31 cellular contexts compared by ENCODE assay signal in genomic region chr12:55875704-55876103, GRCh38. TPM values are rescaled to one million over a fixed set of nuclear protein-coding genes. Genes with fewer than 3 reads are reported as not detected.
"Had no signal": no experiment of that assay in that cellular context is flagged by ENCODE, and none has a peak within 500 bp of the region (broad histone marks: within the 10 kb centered on the region; RNA-seq: fewer than 3 reads in every experiment).

No MANE protein-coding gene starts in this region.

- H2AFZ ChIP-seq: hepatocyte had no signal

- H3K4me3 ChIP-seq: adrenal gland, ascending aorta, gastroesophageal sphincter, hepatocyte, prostate gland, sigmoid colon, tibial nerve, uterus had no signal

- H3K27me3 ChIP-seq: adrenal gland, ascending aorta, brain microvascular endothelial cell, gastroesophageal sphincter, hepatocyte, sigmoid colon, tibial nerve, uterus had no signal

- H3K27me3 Mint-ChIP-seq: activated CD4-positive, alpha-beta T cell treated with anti-CD3 and anti-CD28 coated beads for 36 hours; activated naive CD8-positive, alpha-beta T cell treated with anti-CD3 and anti-CD28 coated beads for 36 hours; naive thymus-derived CD8-positive, alpha-beta T cell; stimulated activated memory B cell treated with anti-CD40 and anti-IgM and Interleukin-4, amounts not matched to agents 10 μg/mL and 1 μg/mL and 100 μg/mL, for 72 hours; stimulated activated naive CD8-positive, alpha-beta T cell treated with anti-CD3 and anti-CD28 coated beads, Interleukin-15, amount 100 ng/mL, for 72 hours had no signal

- DNase-seq: activated CD4-positive, alpha-beta T cell treated with anti-CD3 and anti-CD28 coated beads for 36 hours; activated CD4-positive, CD25-positive, alpha-beta regulatory T cell; activated effector memory CD4-positive, alpha-beta T cell treated with anti-CD3 and anti-CD28 coated beads, Interleukin-2, amount 50 U/mL, for 16 hours; activated naive CD4-positive, alpha-beta T cell treated with anti-CD3 and anti-CD28 coated beads for 36 hours; activated naive CD8-positive, alpha-beta T cell treated with anti-CD3 and anti-CD28 coated beads for 36 hours; activated T-cell treated with anti-CD3 and anti-CD28 coated beads, Interleukin-2, amount 50 U/mL, for 1 hour; adrenal gland; brain microvascular endothelial cell; cortex of kidney; left cardiac atrium; left ventricle myocardium superior; mammary epithelial cell; naive thymus-derived CD8-positive, alpha-beta T cell; retina; sigmoid colon; small intestine; stimulated activated CD4-positive, alpha-beta T cell treated with anti-CD3 and anti-CD28 coated beads, Interleukin-1b, Interleukin-23, amount 100 ng/mL, for 48 hours; stimulated activated CD4-positive, alpha-beta T cell treated with anti-CD3 and anti-CD28 coated beads, Interleukin-4, amount 100 ng/mL, for 4 hours; stimulated activated CD8-positive, alpha-beta memory T cell treated with anti-CD3 and anti-CD28 coated beads, Interleukin-4, amount 100 ng/mL, for 48 hours; stimulated activated naive CD8-positive, alpha-beta T cell treated with anti-CD3 and anti-CD28 coated beads, Interleukin-15, amount 100 ng/mL, for 72 hours; substantia nigra; T-helper 2 cell; uterus had no signal

- H3K9me3 ChIP-seq: adrenal gland, prostate gland, uterus had no signal

- H3K36me3 ChIP-seq: adrenal gland, ascending aorta, brain microvascular endothelial cell, gastroesophageal sphincter, prostate gland, sigmoid colon, tibial nerve, uterus had no signal

- H3K27ac Mint-ChIP-seq: activated CD4-positive, alpha-beta T cell treated with anti-CD3 and anti-CD28 coated beads for 36 hours; activated naive CD4-positive, alpha-beta T cell treated with anti-CD3 and anti-CD28 coated beads for 36 hours; activated naive CD8-positive, alpha-beta T cell treated with anti-CD3 and anti-CD28 coated beads for 36 hours; activated T-helper 1 cell treated with anti-CD3 and anti-CD28 coated beads, Interleukin-12 subunit alpha, Interleukin-12 subunit beta, Interleukin-2, Interleukin-4 antibody, amounts not matched to agents 30 ng/mL and 10 ng/mL and 1 ng/mL, durations not matched to agents 14 hours and 24 hours and 36 hours; stimulated activated memory B cell treated with anti-CD40 and anti-IgM and Interleukin-4, amounts not matched to agents 10 μg/mL and 1 μg/mL and 100 μg/mL, for 72 hours had no signal

- H3K79me2 ChIP-seq: hepatocyte had no signal

- H3K27ac ChIP-seq: adrenal gland, ascending aorta, brain microvascular endothelial cell, gastroesophageal sphincter, hepatocyte, prostate gland, sigmoid colon, uterus had no signal

- H3K4me1 Mint-ChIP-seq: stimulated activated memory B cell treated with anti-CD40 and anti-IgM and Interleukin-4, amounts not matched to agents 10 μg/mL and 1 μg/mL and 100 μg/mL, for 72 hours had no signal

- H3K4me3 Mint-ChIP-seq: activated CD4-positive, alpha-beta T cell treated with anti-CD3 and anti-CD28 coated beads for 36 hours; activated naive CD4-positive, alpha-beta T cell treated with anti-CD3 and anti-CD28 coated beads for 36 hours; activated naive CD8-positive, alpha-beta T cell treated with anti-CD3 and anti-CD28 coated beads for 36 hours; activated T-helper 1 cell treated with anti-CD3 and anti-CD28 coated beads, Interleukin-12 subunit alpha, Interleukin-12 subunit beta, Interleukin-2, Interleukin-4 antibody, amounts not matched to agents 30 ng/mL and 10 ng/mL and 1 ng/mL, durations not matched to agents 14 hours and 24 hours and 36 hours; naive thymus-derived CD8-positive, alpha-beta T cell; neural crest cell; stimulated activated memory B cell treated with anti-CD40 and anti-IgM and Interleukin-4, amounts not matched to agents 10 μg/mL and 1 μg/mL and 100 μg/mL, for 72 hours; stimulated activated naive CD8-positive, alpha-beta T cell treated with anti-CD3 and anti-CD28 coated beads, Interleukin-15, amount 100 ng/mL, for 72 hours had no signal

- H3K4me2 ChIP-seq: hepatocyte had no signal

- H3K4me1 ChIP-seq: adrenal gland, ascending aorta, gastroesophageal sphincter, prostate gland, sigmoid colon, tibial nerve, uterus had no signal

- ATAC-seq: activated CD4-positive, alpha-beta T cell treated with anti-CD3 and anti-CD28 coated beads for 36 hours; gastroesophageal sphincter; left cardiac atrium; left ventricle myocardium superior; naive thymus-derived CD8-positive, alpha-beta T cell; stimulated activated memory B cell treated with anti-CD40 and anti-IgM and Interleukin-4, amounts not matched to agents 10 μg/mL and 1 μg/mL and 100 μg/mL, for 72 hours; stimulated activated naive CD8-positive, alpha-beta T cell treated with anti-CD3 and anti-CD28 coated beads, Interleukin-15, amount 100 ng/mL, for 72 hours had no signal

RNA-seq across cellular contexts. Expression of gene MMP19, which starts 33.0 kb away (rescaled TPM):
- total RNA-seq: activated CD4-positive, alpha-beta T cell treated with anti-CD3 and anti-CD28 coated beads for 36 hours; activated naive CD8-positive, alpha-beta T cell treated with anti-CD3 and anti-CD28 coated beads for 36 hours; activated T-helper 1 cell treated with anti-CD3 and anti-CD28 coated beads, Interleukin-12 subunit alpha, Interleukin-12 subunit beta, Interleukin-2, Interleukin-4 antibody, amounts not matched to agents 30 ng/mL and 10 ng/mL and 1 ng/mL, durations not matched to agents 14 hours and 24 hours and 36 hours; neural crest cell had no signal
- polyA plus RNA-seq: naive thymus-derived CD8-positive, alpha-beta T cell had no signal
